Comparison of ENCODE assay signal across 8 cellular contexts in genomic region chrX:6440647-6441046, GRCh38.
"Had no signal": no experiment of that assay in that cellular context is flagged by ENCODE, and none has a peak within 500 bp of the region (broad histone marks: within the 10 kb centered on the region; RNA-seq: fewer than 3 reads in every experiment).

No MANE protein-coding gene starts in this region.

- H3K4me3 ChIP-seq: GM23338 had no signal

- H3K9ac ChIP-seq: KMS-11 had no signal

- H2AFZ ChIP-seq: GM23338 had no signal

- ATAC-seq: GM23338 had no signal

- H3K4me2 ChIP-seq: GM23338, KMS-11 had no signal

- FAIRE-seq: H1, H54, HTR-8/SVneo had no signal

- H3K27ac ChIP-seq: KMS-11 had no signal

- DNase-seq: H9, HCEC 1CT, KBM-7 had no signal
